Comparison of ENCODE assay signal across 38 cellular contexts in the genomic region with DNA sequence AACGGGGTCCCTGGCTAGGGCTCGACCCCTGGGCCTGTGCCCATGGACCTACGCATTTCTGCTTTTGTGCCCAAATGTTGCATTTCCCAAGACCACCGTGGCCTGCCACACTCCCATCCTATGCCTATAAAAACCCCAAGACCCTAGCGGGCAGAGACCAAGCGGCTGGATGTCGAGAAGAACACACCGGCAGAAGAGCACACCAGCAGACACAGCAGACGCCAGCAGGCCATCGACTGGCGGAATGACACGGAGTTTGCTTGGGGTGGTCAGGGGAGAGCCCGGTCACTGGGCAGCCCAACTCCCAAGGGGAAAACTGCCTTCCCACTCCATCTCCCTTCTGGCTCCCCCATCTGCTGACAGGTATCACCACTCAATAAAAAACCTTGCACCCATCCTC.
"Had no signal": no experiment of that assay in that cellular context is flagged by ENCODE, and none has a peak within 500 bp of the region (broad histone marks: within the 10 kb centered on the region; RNA-seq: fewer than 3 reads in every experiment).

No MANE protein-coding gene starts in this region.

- ATAC-seq: activated naive CD4-positive, alpha-beta T cell treated with anti-CD3 and anti-CD28 coated beads, Interleukin-2, amount 50 U/mL, for 72 hours; activated naive CD8-positive, alpha-beta T cell treated with anti-CD3 and anti-CD28 coated beads, Interleukin-2, amount 50 U/mL, for 24 hours; activated T-cell treated with anti-CD3 and anti-CD28 coated beads, Interleukin-2, amount 50 U/mL, for 4 hours; activated T-cell treated with anti-CD3 and anti-CD28 coated beads, Interleukin-2, amount 50 U/mL, for 72 hours; activated T-helper 17 cell treated with anti-CD3 and anti-CD28 coated beads, Interleukin-2, amount 50 U/mL, for 72 hours; body of pancreas had no signal

- H3K9me3 ChIP-seq: adrenal gland, ascending aorta, body of pancreas, breast epithelium had no signal

- H3K36me3 Mint-ChIP-seq: activated naive CD4-positive, alpha-beta T cell treated with anti-CD3 and anti-CD28 coated beads, Interleukin-2, amount 10 ng/mL, durations not matched to agents 7 days and 5 days; activated naive CD4-positive, alpha-beta T cell treated with anti-CD3 and anti-CD28 coated beads, Interleukin-2, amount 50 U/mL, for 24 hours; activated naive CD4-positive, alpha-beta T cell treated with anti-CD3 and anti-CD28 coated beads, Interleukin-2, amount 50 U/mL, for 72 hours; activated naive CD8-positive, alpha-beta T cell treated with anti-CD3 and anti-CD28 coated beads for 36 hours; activated naive CD8-positive, alpha-beta T cell treated with anti-CD3 and anti-CD28 coated beads, Interleukin-2, amount 10 ng/mL, durations not matched to agents 7 days and 5 days had no signal

- H3K4me3 ChIP-seq: adrenal gland, ascending aorta, body of pancreas, breast epithelium, cardiac muscle cell had no signal

- H3K4me3 Mint-ChIP-seq: activated naive CD4-positive, alpha-beta T cell treated with anti-CD3 and anti-CD28 coated beads for 36 hours; activated naive CD4-positive, alpha-beta T cell treated with anti-CD3 and anti-CD28 coated beads, Interleukin-2, amount 10 ng/mL, durations not matched to agents 7 days and 5 days; activated naive CD4-positive, alpha-beta T cell treated with anti-CD3 and anti-CD28 coated beads, Interleukin-2, amount 50 U/mL, for 24 hours; activated naive CD8-positive, alpha-beta T cell; activated naive CD8-positive, alpha-beta T cell treated with anti-CD3 and anti-CD28 coated beads for 36 hours; activated naive CD8-positive, alpha-beta T cell treated with anti-CD3 and anti-CD28 coated beads, Interleukin-2, amount 10 ng/mL, durations not matched to agents 7 days and 5 days; activated naive CD8-positive, alpha-beta T cell treated with anti-CD3 and anti-CD28 coated beads, Interleukin-2, amount 50 U/mL, for 24 hours; activated T-cell treated with anti-CD3 and anti-CD28 coated beads, Interleukin-2, amount 50 U/mL, for 24 hours; activated T-cell treated with anti-CD3 and anti-CD28 coated beads, Interleukin-2, amount 50 U/mL, for 4 hours; activated T-cell treated with anti-CD3 and anti-CD28 coated beads, Interleukin-2, amount 50 U/mL, for 72 hours; activated T-helper 1 cell treated with anti-CD3 and anti-CD28 coated beads, Interleukin-12 subunit alpha, Interleukin-12 subunit beta, Interleukin-2, Interleukin-4 antibody, amounts not matched to agents 30 ng/mL and 10 ng/mL and 1 ng/mL, durations not matched to agents 14 hours and 24 hours and 36 hours; activated T-helper 17 cell treated with anti-CD3 and anti-CD28 coated beads, Interleukin-2, amount 50 U/mL, for 72 hours; brain; central memory CD8-positive, alpha-beta T cell had no signal

- H3K27me3 Mint-ChIP-seq: activated naive CD4-positive, alpha-beta T cell treated with anti-CD3 and anti-CD28 coated beads, Interleukin-2, amount 10 ng/mL, durations not matched to agents 7 days and 5 days; activated naive CD4-positive, alpha-beta T cell treated with anti-CD3 and anti-CD28 coated beads, Interleukin-2, amount 50 U/mL, for 24 hours; activated naive CD8-positive, alpha-beta T cell treated with anti-CD3 and anti-CD28 coated beads for 36 hours; activated naive CD8-positive, alpha-beta T cell treated with anti-CD3 and anti-CD28 coated beads, Interleukin-2, amount 50 U/mL, for 24 hours; activated T-cell treated with anti-CD3 and anti-CD28 coated beads, Interleukin-2, amount 50 U/mL, for 24 hours; activated T-helper 17 cell treated with anti-CD3 and anti-CD28 coated beads, Interleukin-2, amount 50 U/mL, for 72 hours; central memory CD8-positive, alpha-beta T cell had no signal

- H3K27me3 ChIP-seq: adrenal gland, ascending aorta, body of pancreas, breast epithelium, cardiac muscle cell had no signal

- H3K4me1 ChIP-seq: adrenal gland, ascending aorta, body of pancreas, breast epithelium had no signal

- H3K4me1 Mint-ChIP-seq: activated naive CD4-positive, alpha-beta T cell treated with anti-CD3 and anti-CD28 coated beads, Interleukin-2, amount 50 U/mL, for 24 hours; activated naive CD8-positive, alpha-beta T cell treated with anti-CD3 and anti-CD28 coated beads for 36 hours; activated naive CD8-positive, alpha-beta T cell treated with anti-CD3 and anti-CD28 coated beads, Interleukin-2, amount 50 U/mL, for 24 hours; central memory CD8-positive, alpha-beta T cell had no signal

- H3K27ac ChIP-seq: adrenal gland, ascending aorta, body of pancreas, brain microvascular endothelial cell, breast epithelium, cardiac muscle cell had no signal

- H3K36me3 ChIP-seq: adrenal gland, ascending aorta, brain microvascular endothelial cell, breast epithelium had no signal

- H3K27ac Mint-ChIP-seq: activated naive CD4-positive, alpha-beta T cell treated with anti-CD3 and anti-CD28 coated beads for 36 hours; activated naive CD4-positive, alpha-beta T cell treated with anti-CD3 and anti-CD28 coated beads, Interleukin-2, amount 10 ng/mL, durations not matched to agents 7 days and 5 days; activated naive CD4-positive, alpha-beta T cell treated with anti-CD3 and anti-CD28 coated beads, Interleukin-2, amount 50 U/mL, for 24 hours; activated naive CD8-positive, alpha-beta T cell; activated naive CD8-positive, alpha-beta T cell treated with anti-CD3 and anti-CD28 coated beads for 36 hours; activated naive CD8-positive, alpha-beta T cell treated with anti-CD3 and anti-CD28 coated beads, Interleukin-2, amount 10 ng/mL, durations not matched to agents 7 days and 5 days; activated naive CD8-positive, alpha-beta T cell treated with anti-CD3 and anti-CD28 coated beads, Interleukin-2, amount 50 U/mL, for 24 hours; activated T-cell treated with anti-CD3 and anti-CD28 coated beads, Interleukin-2, amount 50 U/mL, for 24 hours; activated T-helper 1 cell treated with anti-CD3 and anti-CD28 coated beads, Interleukin-12 subunit alpha, Interleukin-12 subunit beta, Interleukin-2, Interleukin-4 antibody, amounts not matched to agents 30 ng/mL and 10 ng/mL and 1 ng/mL, durations not matched to agents 14 hours and 24 hours and 36 hours; activated T-helper 17 cell treated with anti-CD3 and anti-CD28 coated beads, Interleukin-2, amount 50 U/mL, for 72 hours; activated T-helper 2 cell treated with anti-CD3 and anti-CD28 coated beads, Interferon-gamma antibody, Interleukin-2, Interleukin-4, amounts not matched to agents 10 μg/mL and 5 μg/mL and 100 μg/mL, durations not matched to agents 14 hours and 24 hours and 36 hours; brain had no signal

- H3K9me3 Mint-ChIP-seq: activated naive CD4-positive, alpha-beta T cell treated with anti-CD3 and anti-CD28 coated beads for 36 hours; activated naive CD4-positive, alpha-beta T cell treated with anti-CD3 and anti-CD28 coated beads, Interleukin-2, amount 10 ng/mL, durations not matched to agents 7 days and 5 days; activated naive CD4-positive, alpha-beta T cell treated with anti-CD3 and anti-CD28 coated beads, Interleukin-2, amount 50 U/mL, for 24 hours; activated naive CD4-positive, alpha-beta T cell treated with anti-CD3 and anti-CD28 coated beads, Interleukin-2, amount 50 U/mL, for 72 hours; activated naive CD8-positive, alpha-beta T cell treated with anti-CD3 and anti-CD28 coated beads for 36 hours; activated naive CD8-positive, alpha-beta T cell treated with anti-CD3 and anti-CD28 coated beads, Interleukin-2, amount 10 ng/mL, durations not matched to agents 7 days and 5 days; activated naive CD8-positive, alpha-beta T cell treated with anti-CD3 and anti-CD28 coated beads, Interleukin-2, amount 50 U/mL, for 24 hours; activated T-cell treated with anti-CD3 and anti-CD28 coated beads, Interleukin-2, amount 50 U/mL, for 24 hours; activated T-cell treated with anti-CD3 and anti-CD28 coated beads, Interleukin-2, amount 50 U/mL, for 4 hours; activated T-cell treated with anti-CD3 and anti-CD28 coated beads, Interleukin-2, amount 50 U/mL, for 72 hours; activated T-helper 1 cell treated with anti-CD3 and anti-CD28 coated beads, Interleukin-12 subunit alpha, Interleukin-12 subunit beta, Interleukin-2, Interleukin-4 antibody, amounts not matched to agents 30 ng/mL and 10 ng/mL and 1 ng/mL, durations not matched to agents 14 hours and 24 hours and 36 hours; activated T-helper 17 cell treated with anti-CD3 and anti-CD28 coated beads, Interleukin-2, amount 50 U/mL, for 72 hours; activated T-helper 2 cell treated with anti-CD3 and anti-CD28 coated beads, Interferon-gamma antibody, Interleukin-2, Interleukin-4, amounts not matched to agents 10 μg/mL and 5 μg/mL and 100 μg/mL, durations not matched to agents 14 hours and 24 hours and 36 hours; central memory CD8-positive, alpha-beta T cell had no signal

- DNase-seq: activated effector memory CD4-positive, alpha-beta T cell treated with anti-CD3 and anti-CD28 coated beads, Interleukin-2, amount 50 U/mL, for 16 hours; activated effector memory CD4-positive, alpha-beta T cell treated with Interleukin-2 at 50 U/mL for 16 hours; activated gamma-delta T cell; activated gamma-delta T cell treated with Interleukin-2 at 50 U/mL for 16 hours; activated naive CD4-positive, alpha-beta T cell; activated naive CD4-positive, alpha-beta T cell treated with anti-CD3 and anti-CD28 coated beads for 36 hours; activated naive CD4-positive, alpha-beta T cell treated with anti-CD3 and anti-CD28 coated beads, Interleukin-2, amount 10 ng/mL, durations not matched to agents 7 days and 5 days; activated naive CD4-positive, alpha-beta T cell treated with anti-CD3 and anti-CD28 coated beads, Interleukin-2, amount 50 U/mL, for 16 hours; activated naive CD4-positive, alpha-beta T cell treated with Interleukin-2 at 50 U/mL for 16 hours; activated naive CD8-positive, alpha-beta T cell treated with anti-CD3 and anti-CD28 coated beads for 36 hours; activated naive CD8-positive, alpha-beta T cell treated with anti-CD3 and anti-CD28 coated beads, Interleukin-2, amount 10 ng/mL, durations not matched to agents 7 days and 5 days; activated naive CD8-positive, alpha-beta T cell treated with anti-CD3 and anti-CD28 coated beads, Interleukin-2, amount 50 U/mL, for 24 hours; activated T-cell treated with anti-CD3 and anti-CD28 coated beads, Interleukin-2, amount 50 U/mL, for 1 hour; activated T-cell treated with anti-CD3 and anti-CD28 coated beads, Interleukin-2, amount 50 U/mL, for 24 hours; activated T-cell treated with anti-CD3 and anti-CD28 coated beads, Interleukin-2, amount 50 U/mL, for 4 hours; activated T-cell treated with anti-CD3 and anti-CD28 coated beads, Interleukin-2, amount 50 U/mL, for 48 hours; activated T-cell treated with anti-CD3 and anti-CD28 coated beads, Interleukin-2, amount 50 U/mL, for 72 hours; adrenal gland; amniotic stem cell; amygdala; anterior cingulate cortex; aorta; body of pancreas; brain microvascular endothelial cell; caudate nucleus; central memory CD4-positive, alpha-beta T cell; cerebellar nuclear complex had no signal
